16 cellular contexts compared by ENCODE assay signal in genomic region chr4:117560329-117560728, GRCh38.
DNase-seq lines count a peak whose midpoint lies in the region; FAIRE-seq and TF ChIP-seq lines count a peak whose summit lies in the region.
"Had no signal": no experiment of that assay in that cellular context is flagged by ENCODE, and none has a peak within 500 bp of the region (broad histone marks: within the 10 kb centered on the region; RNA-seq: fewer than 3 reads in every experiment).

No MANE protein-coding gene starts in this region.

- H2BK120ac ChIP-seq in trophoblast cell (ENCODE audit: insufficient read depth, low read length, poor library complexity), result no peak overlapping the region

- H3K4me1 ChIP-seq in SK-N-SH (ENCODE audit: control insufficient read depth in 1 of 2, insufficient read depth in 2 of 2, low read depth in 1 of 2, low read length in 1 of 2), result no peaks in the 10 kb centered on the region
- H3K4me1 ChIP-seq in prostate gland (replicated peaks), result no peaks in the 10 kb centered on the region
- no peaks in the 10 kb centered on the region for H3K4me1 ChIP-seq in trophoblast cell (ENCODE audit: control insufficient read depth in 1 of 2, insufficient read depth in 2 of 2, low read length in 2 of 2)
- H3K4me1 ChIP-seq: pancreas had no signal

- FAIRE-seq in H54 (lab: Jason Lieb, UNC), result no peak
- FAIRE-seq: GM18507, keratinocyte, pancreas had no signal

- peak; percentile 61 for TF ChIP-seq RAD21 in SK-N-SH (IDR thresholded peaks at IDR 0.05; ENCODE audit: low read length)

- H3K27ac ChIP-seq in SK-N-SH (ENCODE audit: low read depth in 2 of 2, low read length in 1 of 2) (no peak overlapping the region), prostate gland (no peak overlapping the region), trophoblast cell (ENCODE audit: low read depth, low read length) (no peak overlapping the region)
- H3K27ac ChIP-seq: HL-60, pancreas had no signal

- H3K14ac ChIP-seq in trophoblast cell (ENCODE audit: low read length), result no peak overlapping the region

- peak; percentile 21 for DNase-seq in Ammon's horn (ENCODE audit: low spot score)
- peak; percentile 7 to 15 for DNase-seq in Kasumi-1 (lab: John Stamatoyannopoulos, UW)
- DNase-seq in SK-N-SH, result no peak
- peak; percentile 42 for DNase-seq in inferior parietal cortex (ENCODE audit: extremely low spot score)
- no peak for DNase-seq in prostate gland (ENCODE audit: low spot score)
- DNase-seq in trophoblast cell, result no peak
- no peak for DNase-seq in H54 (ENCODE audit: insufficient read length, low spot score)
- no peak for DNase-seq in SKM-1 (lab: John Stamatoyannopoulos, UW; ENCODE audit: unreplicated experiment)
- DNase-seq: activated B cell treated with CpG ODN at 0.5 μM for 24 hours; CD4-positive, alpha-beta T cell; HCEC 1CT; NCI-H526 treated with DMSO at 0.1 percent for 48 hours; pancreas had no signal

- H3K9me3 ChIP-seq in SK-N-SH (no peaks in the 10 kb centered on the region), prostate gland (no peaks in the 10 kb centered on the region), trophoblast cell (ENCODE audit: insufficient read depth, low read depth, low read length) (no peaks in the 10 kb centered on the region)
- H3K9me3 ChIP-seq: pancreas had no signal

- TF ChIP-seq CTCF in SK-N-SH (IDR thresholded peaks at IDR 0.05), result peak; percentile 45
- peak in 1 of 4 experiments; percentile 3 for TF ChIP-seq CTCF in prostate gland (IDR thresholded peaks at IDR 0.05)

- H3K4me3 ChIP-seq in SK-N-SH (ENCODE audit: low read depth in 2 of 2, low read length in 1 of 2) (no peak overlapping the region), prostate gland (no peak overlapping the region), trophoblast cell (ENCODE audit: low read depth, low read length) (no peak overlapping the region)
- H3K4me3 ChIP-seq: pancreas had no signal

- H3K36me3 ChIP-seq in SK-N-SH (replicated peaks in 1 of 2; ENCODE audit: control insufficient read depth in 1 of 2, insufficient read depth in 2 of 2, low read length in 1 of 2), result no peaks in the 10 kb centered on the region
- no peaks in the 10 kb centered on the region for H3K36me3 ChIP-seq in prostate gland
- no peaks in the 10 kb centered on the region for H3K36me3 ChIP-seq in trophoblast cell (ENCODE audit: control insufficient read depth in 1 of 2, insufficient read depth in 2 of 2, low read length in 2 of 2)
- H3K36me3 ChIP-seq: pancreas had no signal

- H2BK5ac ChIP-seq in trophoblast cell (ENCODE audit: low read depth, low read length, poor library complexity), result no peak overlapping the region

- H3F3A ChIP-seq in SK-N-SH (replicated peaks; ENCODE audit: insufficient read depth), result no peaks in the 10 kb centered on the region

- H3K4me2 ChIP-seq in SK-N-SH (no peak overlapping the region), trophoblast cell (ENCODE audit: low read length) (no peak overlapping the region)

- H3K9ac ChIP-seq in SK-N-SH, result no peak overlapping the region
- no peak overlapping the region for H3K9ac ChIP-seq in trophoblast cell (ENCODE audit: low read length)

- no peak overlapping the region for H2BK12ac ChIP-seq in trophoblast cell (ENCODE audit: low read length)

- H2AFZ ChIP-seq in SK-N-SH (ENCODE audit: low read depth) (no peak overlapping the region), trophoblast cell (ENCODE audit: insufficient read depth, low read length, poor library complexity) (no peak overlapping the region)

- H3K18ac ChIP-seq in trophoblast cell (ENCODE audit: low read length), result no peak overlapping the region

- H4K20me1 ChIP-seq in SK-N-SH (ENCODE audit: insufficient read depth), result no peaks in the 10 kb centered on the region

- H3K23ac ChIP-seq in trophoblast cell (ENCODE audit: low read length), result no peak overlapping the region

- no peak overlapping the region for H4K12ac ChIP-seq in trophoblast cell (ENCODE audit: low read depth, low read length)

- POLR2A ChIA-PET in SK-N-SH (lab: Yijun Ruan, JAX), result no interaction called here

- no peaks in the 10 kb centered on the region for H3K79me1 ChIP-seq in trophoblast cell (ENCODE audit: low read length)

- H3K4ac ChIP-seq in trophoblast cell (ENCODE audit: low read depth, low read length), result no peak overlapping the region

- CTCF ChIA-PET in SK-N-SH (lab: Yijun Ruan, JAX), result interaction anchor here (1.5 to 1.7 kb wide), 3 partner anchors 10 to 1380 kb away, joined by 3 to 11 read pairs (median 5); no protein-coding TSS in a partner anchor

- intact Hi-C loops in prostate gland (cut with DNase I), result no loop called here

- no peak overlapping the region for H4K91ac ChIP-seq in trophoblast cell (ENCODE audit: low read depth, low read length)

- H3K9me2 ChIP-seq in SK-N-SH, result no peaks in the 10 kb centered on the region

- H3K79me2 ChIP-seq in SK-N-SH (ENCODE audit: insufficient read depth) (no peaks in the 10 kb centered on the region), trophoblast cell (ENCODE audit: control insufficient read depth, insufficient read depth, low read length, poor library complexity) (no peaks in the 10 kb centered on the region)

- WGBS in SK-N-SH (ENCODE audit: low lambda C conversion rate), result 0% methylated on average over 1 of the region's 1 CpG
- 76% methylated on average over 1 of the region's 1 CpG for WGBS in prostate gland
- no CpG with 5 or more reads among the region's 1 CpG for WGBS in trophoblast cell (ENCODE audit: extremely low coverage, insufficient coverage, insufficient read length)

- H3K27me3 ChIP-seq in SK-N-SH (ENCODE audit: insufficient read depth) (no peaks in the 10 kb centered on the region), prostate gland (replicated peaks; ENCODE audit: insufficient read depth) (no peaks in the 10 kb centered on the region), trophoblast cell (ENCODE audit: insufficient read depth, low read length) (no peaks in the 10 kb centered on the region)
- H3K27me3 ChIP-seq: pancreas had no signal

- H4K8ac ChIP-seq in trophoblast cell (ENCODE audit: low read depth, low read length), result no peak overlapping the region

- H2AK5ac ChIP-seq in trophoblast cell (ENCODE audit: low read length), result no peak overlapping the region

- no peak for TF ChIP-seq EP300 in SK-N-SH (IDR thresholded peaks at IDR 0.05; ENCODE audit: borderline replicate concordance in 1 of 2, low read depth in 1 of 2, low read length in 1 of 2)

- TF ChIP-seq POLR2A in prostate gland (IDR thresholded peaks at IDR 0.05) (no peak), H54 (IDR thresholded peaks at IDR 0.05; ENCODE audit: low read depth, low read length) (no peak)

TF ChIP-seq in SK-N-SH, 30 proteins besides CTCF, POLR2A, EP300 and RAD21:
- no peak for TF ChIP-seq NFIC (IDR thresholded peaks at IDR 0.05; ENCODE audit: borderline replicate concordance)
- peak; percentile 32; the same call in 1 of the 2 replicates for TF ChIP-seq SMC3 (IDR thresholded peaks at IDR 0.05; ENCODE audit: low read depth, low read length)

Comparison
In these comparisons a context has a peak if more than half of its experiments do, and no peak if none do; other contexts are left out.
1. DNase-seq: peak in Ammon's horn (single experiment), Kasumi-1 (2 of 2) and inferior parietal cortex (single experiment); none in SK-N-SH (single experiment), prostate gland (single experiment), trophoblast cell (0 of 2), H54 (single experiment) and SKM-1 (single experiment).